Comparison of ENCODE assay signal across 7 cellular contexts in genomic region chr11:96389604-96390402, GRCh38. TPM values are rescaled to one million over a fixed set of nuclear protein-coding genes. Genes with fewer than 3 reads are reported as not detected.
A peak's percentile ranks its signal among the peaks of the same experiment; 100 is the strongest.
DNase-seq lines count a peak whose midpoint lies in the region; ATAC-seq, FAIRE-seq and TF ChIP-seq lines count a peak whose summit lies in the region.

Gene CCDC82, minus strand, starts transcription at chr11:96389912. Its CDS starts 5,165 bp downstream, at chr11:96384747.
Gene JRKL, plus strand, starts transcription at chr11:96390013. Its CDS starts 637 bp downstream, at chr11:96390650.

- peak within 1 kb of the TSS; percentile 92 for H3K4me2 ChIP-seq in astrocyte (ENCODE audit: low read length)

- H3K4me1 ChIP-seq in astrocyte (ENCODE audit: insufficient read depth, low read length), result peaks cover 18% of the 10 kb centered on the region

- peak within 1 kb of the TSS; percentile 93 for H3K27ac ChIP-seq in astrocyte (ENCODE audit: low read depth, low read length)

- H3K36me3 Mint-ChIP-seq in T-helper 2 cell treated with Interferon-gamma antibody and Interleukin-4, amounts not matched to agents 5 μg/mL and 100 μg/mL, for 36 hours (ENCODE audit: low read depth), result peaks cover 24% of the 10 kb centered on the region
- H3K36me3 Mint-ChIP-seq in astrocyte (ENCODE audit: low read depth, unreplicated experiment), result no peaks in the 10 kb centered on the region

- H4K20me1 ChIP-seq in astrocyte (ENCODE audit: insufficient read depth, low read length), result peaks cover 6% of the 10 kb centered on the region

- H3K9ac ChIP-seq in astrocyte (ENCODE audit: low read length), result peak within 1 kb of the TSS; percentile 91

- peak; percentile 79 for TF ChIP-seq POLR2A in GM18505 (IDR thresholded peaks at IDR 0.05; ENCODE audit: borderline replicate concordance, extremely low read depth, insufficient read depth, insufficient read length)

- H3K4me1 Mint-ChIP-seq in T-helper 2 cell treated with Interferon-gamma antibody and Interleukin-4, amounts not matched to agents 5 μg/mL and 100 μg/mL, for 36 hours (ENCODE audit: low read depth), result peaks cover 47% of the 10 kb centered on the region
- peaks cover 4% of the 10 kb centered on the region for H3K4me1 Mint-ChIP-seq in astrocyte (ENCODE audit: low read depth, unreplicated experiment)

- no peaks in the 10 kb centered on the region for H3K9me3 ChIP-seq in astrocyte (ENCODE audit: insufficient read depth, low read depth, low read length)

- H3K79me2 ChIP-seq in astrocyte (ENCODE audit: insufficient read depth, low read length), result peaks cover 72% of the 10 kb centered on the region

- H3K27me3 ChIP-seq in astrocyte (ENCODE audit: insufficient read depth, low read length), result no peaks in the 10 kb centered on the region

- peak within 1 kb of the TSS; percentile 86 for H2AFZ ChIP-seq in astrocyte (ENCODE audit: low read depth, low read length)

- no peaks in the 10 kb centered on the region for H3K9me3 Mint-ChIP-seq in T-helper 2 cell treated with Interferon-gamma antibody and Interleukin-4, amounts not matched to agents 5 μg/mL and 100 μg/mL, for 36 hours
- H3K9me3 Mint-ChIP-seq in astrocyte (ENCODE audit: unreplicated experiment), result no peaks in the 10 kb centered on the region

- FAIRE-seq in astrocyte (lab: Jason Lieb, UNC), result no peak

- no peaks in the 10 kb centered on the region for H3K36me3 ChIP-seq in astrocyte (ENCODE audit: insufficient read depth, low read length)

- peak within 1 kb of the TSS; percentile 94 for H3K27ac Mint-ChIP-seq in T-helper 2 cell treated with Interferon-gamma antibody and Interleukin-4, amounts not matched to agents 5 μg/mL and 100 μg/mL, for 36 hours
- H3K27ac Mint-ChIP-seq in astrocyte (ENCODE audit: unreplicated experiment), result peak within 1 kb of the TSS; percentile 73

- TF ChIP-seq CTCF in astrocyte (IDR thresholded peaks at IDR 0.05; ENCODE audit: insufficient read depth, low read depth, low read length), result no peak

- H3K27me3 Mint-ChIP-seq in T-helper 2 cell treated with Interferon-gamma antibody and Interleukin-4, amounts not matched to agents 5 μg/mL and 100 μg/mL, for 36 hours (ENCODE audit: low read depth), result no peaks in the 10 kb centered on the region
- H3K27me3 Mint-ChIP-seq in astrocyte (ENCODE audit: low read depth, unreplicated experiment), result no peaks in the 10 kb centered on the region

- H3K4me3 ChIP-seq in astrocyte (ENCODE audit: insufficient read depth, low read depth, low read length), result peak within 1 kb of the TSS; percentile 93

- DNase-seq in NCI-H187 treated with DMSO at 0.1 percent for 48 hours (lab: John Stamatoyannopoulos, UW) (peak; percentile 83), astrocyte (ENCODE audit: low read depth) (peak; percentile 88), hippocampal formation (lab: John Stamatoyannopoulos, UW) (peak; percentile 84 to 95), retina (peak; percentile 98)
- peak; percentile 95 for DNase-seq in T-helper 2 cell treated with Interferon-gamma antibody and Interleukin-4, amounts not matched to agents 5 μg/mL and 100 μg/mL, for 36 hours (ENCODE audit: low spot score)

- peak within 1 kb of the TSS; percentile 92 for H3K4me3 Mint-ChIP-seq in T-helper 2 cell treated with Interferon-gamma antibody and Interleukin-4, amounts not matched to agents 5 μg/mL and 100 μg/mL, for 36 hours
- H3K4me3 Mint-ChIP-seq in astrocyte (ENCODE audit: unreplicated experiment), result peak within 1 kb of the TSS; percentile 89

- ATAC-seq in GM18505 (IDR thresholded peaks at IDR 0.05; ENCODE audit: unreplicated experiment), result peak; percentile 94
- peak; percentile 97 for ATAC-seq in HG02970 (IDR thresholded peaks at IDR 0.05; ENCODE audit: low FRiP score, unreplicated experiment)

RNA-seq across cellular contexts. Expression of gene CCDC82, which starts in this region (rescaled TPM):
- 23.4 and 26.2 TPM in 2 replicates for total RNA-seq in astrocyte

RNA-seq across cellular contexts. Expression of gene JRKL, which starts in this region (rescaled TPM):
- 13.4 and 13.9 TPM in 2 replicates for total RNA-seq in astrocyte

Comparison
In these comparisons a context has a peak if more than half of its experiments do, and no peak if none do; other contexts are left out.
1. Peak in every context shown above with its lines: DNase-seq, ATAC-seq, H3K4me3 ChIP-seq and H3K27ac ChIP-seq.